ENCODE assay signal across 17 cellular contexts in the genomic region with DNA sequence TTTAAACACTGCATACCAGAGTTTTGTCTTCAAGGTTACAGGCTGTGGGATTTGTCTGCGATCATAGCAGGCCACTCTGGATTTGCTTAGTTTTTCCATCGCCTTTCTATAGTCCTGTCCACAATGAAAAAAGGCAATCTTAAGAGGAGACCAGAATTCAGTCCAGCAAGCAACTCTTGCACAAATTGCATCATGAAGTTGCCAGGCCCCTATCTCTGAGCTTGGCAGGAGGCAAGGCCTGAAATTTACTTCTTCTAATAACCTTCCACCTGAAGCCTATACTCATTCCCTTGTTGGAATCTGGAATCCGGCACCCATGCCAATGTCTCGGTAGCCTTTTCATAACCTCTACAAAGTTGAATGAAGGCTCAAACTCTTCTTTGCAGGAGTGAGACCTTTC.
DNase-seq lines count a peak whose midpoint lies in the region; ATAC-seq and TF ChIP-seq lines count a peak whose summit lies in the region.
"Had no signal": no experiment of that assay in that cellular context is flagged by ENCODE, and none has a peak within 500 bp of the region (broad histone marks: within the 10 kb centered on the region; RNA-seq: fewer than 3 reads in every experiment).

No MANE protein-coding gene starts in this region.

- H3K4me3 Mint-ChIP-seq in activated T-cell treated with anti-CD3 and anti-CD28 coated beads, Interleukin-2, amount 50 U/mL, for 72 hours = no peak overlapping the region

- no peaks in the 10 kb centered on the region for H3K9me3 Mint-ChIP-seq in activated T-cell treated with anti-CD3 and anti-CD28 coated beads, Interleukin-2, amount 50 U/mL, for 72 hours
- H3K9me3 Mint-ChIP-seq: CD8-positive, alpha-beta memory T cell had no signal

- H3K4me3 ChIP-seq in left ventricle myocardium inferior (no peak overlapping the region), right atrium auricular region (no peak overlapping the region), stomach smooth muscle (ENCODE audit: low read length in 2 of 2) (no peak overlapping the region)
- H3K4me3 ChIP-seq: BLaER1 had no signal

- no peak for TF ChIP-seq CTCF in left ventricle myocardium inferior (IDR thresholded peaks at IDR 0.05; ENCODE audit: borderline replicate concordance)
- no peak for TF ChIP-seq CTCF in right atrium auricular region (IDR thresholded peaks at IDR 0.05)

- ATAC-seq in left lobe of liver (peak; percentile 42), GM21447 (IDR thresholded peaks at IDR 0.05; ENCODE audit: unreplicated experiment) (no peak), HG03378 (IDR thresholded peaks at IDR 0.05; ENCODE audit: unreplicated experiment) (no peak)
- no peak for ATAC-seq in activated T-cell treated with anti-CD3 and anti-CD28 coated beads, Interleukin-2, amount 50 U/mL, for 72 hours (replicated peaks in 1 of 2)

- no peaks in the 10 kb centered on the region for H3K36me3 Mint-ChIP-seq in activated T-cell treated with anti-CD3 and anti-CD28 coated beads, Interleukin-2, amount 50 U/mL, for 72 hours (ENCODE audit: insufficient read depth in 2 of 2)
- H3K36me3 Mint-ChIP-seq: CD8-positive, alpha-beta memory T cell had no signal

- no peaks in the 10 kb centered on the region for H3K36me3 ChIP-seq in left ventricle myocardium inferior
- H3K36me3 ChIP-seq in right atrium auricular region = no peaks in the 10 kb centered on the region
- H3K36me3 ChIP-seq in stomach smooth muscle (ENCODE audit: control insufficient read depth in 2 of 2, insufficient read depth in 2 of 2, low read length in 2 of 2) = no peaks in the 10 kb centered on the region
- H3K36me3 ChIP-seq: BLaER1 had no signal

- DNase-seq in left ventricle myocardium inferior (no peak), right atrium auricular region (ENCODE audit: low spot score) (no peak), OCI-M1 (lab: John Stamatoyannopoulos, UW) (peak; percentile 12), left lobe of liver (ENCODE audit: low spot score) (no peak)
- no peak for DNase-seq in activated T-cell treated with anti-CD3 and anti-CD28 coated beads, Interleukin-2, amount 50 U/mL, for 72 hours
- DNase-seq: AML-193; Caco-2; CD8-positive, alpha-beta memory T cell; DND-41; GDM1; H7 had no signal

- H3K9ac ChIP-seq in stomach smooth muscle (ENCODE audit: low read length in 2 of 2) = no peak overlapping the region
- H3K9ac ChIP-seq: BLaER1 had no signal

- no peak overlapping the region for H3K27ac Mint-ChIP-seq in activated T-cell treated with anti-CD3 and anti-CD28 coated beads, Interleukin-2, amount 50 U/mL, for 72 hours
- H3K27ac Mint-ChIP-seq: CD8-positive, alpha-beta memory T cell had no signal

- peaks cover 78% of the 10 kb centered on the region for H3K4me1 ChIP-seq in left ventricle myocardium inferior
- peaks cover 0 to 41% of the 10 kb centered on the region in 2 donors for H3K4me1 ChIP-seq in right atrium auricular region
- peaks cover 50% of the 10 kb centered on the region for H3K4me1 ChIP-seq in stomach smooth muscle (ENCODE audit: control insufficient read depth, insufficient read depth, low read length)
- H3K4me1 ChIP-seq: Caco-2 had no signal

- H3K27ac ChIP-seq in left ventricle myocardium inferior (replicated peaks) (peak overlapping the region; percentile 68), right atrium auricular region (peak overlapping the region in 1 of 2 donors; percentile 14), stomach smooth muscle (ENCODE audit: low read length) (peak overlapping the region; percentile 41)
- H3K27ac ChIP-seq: 22Rv1, BLaER1, HL-60 had no signal

- no peaks in the 10 kb centered on the region for H3K27me3 Mint-ChIP-seq in activated T-cell treated with anti-CD3 and anti-CD28 coated beads, Interleukin-2, amount 50 U/mL, for 72 hours (ENCODE audit: low read depth)

- H3K9me3 ChIP-seq in left ventricle myocardium inferior (replicated peaks) (no peaks in the 10 kb centered on the region), right atrium auricular region (no peaks in the 10 kb centered on the region), stomach smooth muscle (ENCODE audit: control insufficient read depth in 2 of 2, low read length in 2 of 2) (no peaks in the 10 kb centered on the region)
- H3K9me3 ChIP-seq: BLaER1, Caco-2 had no signal

- no peaks in the 10 kb centered on the region for H3K4me1 Mint-ChIP-seq in activated T-cell treated with anti-CD3 and anti-CD28 coated beads, Interleukin-2, amount 50 U/mL, for 72 hours (ENCODE audit: low read depth)
- H3K4me1 Mint-ChIP-seq: CD8-positive, alpha-beta memory T cell had no signal

- intact Hi-C loops in left ventricle myocardium inferior (cut with micrococcal nuclease) = no loop called here

- H3K27me3 ChIP-seq in left ventricle myocardium inferior (ENCODE audit: low read depth) (no peaks in the 10 kb centered on the region), right atrium auricular region (no peaks in the 10 kb centered on the region), stomach smooth muscle (ENCODE audit: control insufficient read depth in 1 of 2, insufficient read depth in 2 of 2, low read length in 2 of 2) (no peaks in the 10 kb centered on the region)
- H3K27me3 ChIP-seq: BLaER1 had no signal
